ENCODE assay signal across 14 cellular contexts in the genomic region with DNA sequence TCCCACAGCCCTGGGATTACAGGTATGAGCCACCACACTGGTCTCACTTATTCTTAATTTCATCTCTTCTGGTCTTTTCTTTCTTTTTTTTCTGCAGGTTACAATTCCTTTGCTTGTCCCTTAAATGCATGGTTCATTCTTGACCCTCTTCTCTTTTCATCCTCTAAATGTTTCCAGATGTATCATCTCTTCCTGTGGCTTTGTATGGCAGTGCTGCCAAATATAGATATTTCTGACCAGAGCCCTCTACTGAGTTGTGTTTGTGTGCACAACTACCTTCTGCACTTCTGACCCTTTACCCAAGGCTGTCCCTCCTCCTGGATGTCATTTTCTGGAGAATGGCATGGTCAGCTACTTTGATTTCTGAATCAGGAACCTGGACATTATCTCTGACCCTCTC. TPM values are rescaled to one million over a fixed set of nuclear protein-coding genes. Genes with fewer than 3 reads are reported as not detected.
A peak's percentile ranks its signal among the peaks of the same experiment; 100 is the strongest.
DNase-seq lines count a peak whose midpoint lies in the region; TF ChIP-seq lines count a peak whose summit lies in the region.
"Had no signal": no experiment of that assay in that cellular context is flagged by ENCODE, and none has a peak within 500 bp of the region (broad histone marks: within the 10 kb centered on the region; RNA-seq: fewer than 3 reads in every experiment).

No MANE protein-coding gene starts in this region.

- H3K79me2 ChIP-seq in smooth muscle cell (ENCODE audit: low read depth): no peaks in the 10 kb centered on the region

- no peak overlapping the region for H3K4me3 ChIP-seq in fibroblast of mammary gland (ENCODE audit: control insufficient read depth, low read depth, low read length)
- no peak overlapping the region for H3K4me3 ChIP-seq in smooth muscle cell
- H3K4me3 ChIP-seq: BLaER1, GM12878, GM23338 had no signal

- no peaks in the 10 kb centered on the region for H3K27me3 ChIP-seq in smooth muscle cell (ENCODE audit: low read depth)
- H3K27me3 ChIP-seq: BLaER1 had no signal

- no peak overlapping the region for H2AFZ ChIP-seq in smooth muscle cell (ENCODE audit: low read depth)
- H2AFZ ChIP-seq: GM23338 had no signal

- no peaks in the 10 kb centered on the region for H3K36me3 ChIP-seq in smooth muscle cell (ENCODE audit: low read depth)
- H3K36me3 ChIP-seq: BLaER1 had no signal

- H3K27ac ChIP-seq in smooth muscle cell (ENCODE audit: low read depth): no peak overlapping the region
- H3K27ac ChIP-seq: BLaER1 had no signal

- H4K20me1 ChIP-seq in smooth muscle cell (ENCODE audit: low read depth): no peaks in the 10 kb centered on the region
- H4K20me1 ChIP-seq: BLaER1 had no signal

- no peak for TF ChIP-seq CTCF in fibroblast of mammary gland (conservative IDR thresholded peaks at IDR 0.05; ENCODE audit: control insufficient read depth, insufficient read depth, low read depth, low read length)
- no peak for TF ChIP-seq CTCF in smooth muscle cell (IDR thresholded peaks at IDR 0.05; ENCODE audit: borderline replicate concordance, insufficient read depth, poor library complexity, severe bottlenecking)

- peak; percentile 48 for DNase-seq in EH (ENCODE audit: low read depth)
- DNase-seq in RPMI7951 (ENCODE audit: low read depth): peak; percentile 66
- DNase-seq in fibroblast of mammary gland (ENCODE audit: low read depth): peak; percentile 25
- DNase-seq in stromal cell of bone marrow (ENCODE audit: low read depth): peak; percentile 11
- DNase-seq in smooth muscle cell (lab: John Stamatoyannopoulos, UW; ENCODE audit: unreplicated experiment): no peak
- DNase-seq in iPS-NIHi11 (ENCODE audit: low spot score): no peak
- DNase-seq in NCI-H2029 (lab: John Stamatoyannopoulos, UW): no peak
- DNase-seq in activated CD4-positive, alpha-beta T cell treated with anti-CD3 and anti-CD28 coated beads, Interleukin-2, amount 50 U/mL, for 4 hours: no peak
- DNase-seq: Caco-2; CD8-positive, alpha-beta memory T cell; H7 had no signal

- H3K9me3 ChIP-seq in smooth muscle cell (replicated peaks; ENCODE audit: low read depth): no peaks in the 10 kb centered on the region
- H3K9me3 ChIP-seq: Caco-2 had no signal

- H3K4me1 ChIP-seq in smooth muscle cell (ENCODE audit: low read depth): no peaks in the 10 kb centered on the region
- H3K4me1 ChIP-seq: BLaER1 had no signal

- no peak overlapping the region for H3K9ac ChIP-seq in smooth muscle cell (ENCODE audit: low read depth)
- H3K9ac ChIP-seq: BLaER1 had no signal

- H3F3A ChIP-seq in smooth muscle cell (ENCODE audit: low read depth): no peaks in the 10 kb centered on the region

- no peak overlapping the region for H3K4me2 ChIP-seq in smooth muscle cell
- H3K4me2 ChIP-seq: BLaER1, GM23338 had no signal

RNA-seq across cellular contexts. Expression of gene OLFML3, which starts 32.5 kb away (rescaled TPM):
- 9.1 and 9.7 TPM in 2 replicates for total RNA-seq in RPMI7951 (2014; rRNA removed; shearing (Covaris generic))
- 220 and 274 TPM in 2 replicates for total RNA-seq in smooth muscle cell
- 256 and 308 TPM in 2 replicates for polyA plus RNA-seq in smooth muscle cell
- total RNA-seq: GM12878 had no signal
- polyA plus RNA-seq: CD8-positive, alpha-beta memory T cell had no signal

Comparison
In these comparisons a context has a peak if more than half of its experiments do, and no peak if none do; other contexts are left out.
1. DNase-seq: peak in EH (single experiment), RPMI7951 (single experiment), fibroblast of mammary gland (single experiment) and stromal cell of bone marrow (single experiment); none in smooth muscle cell (single experiment), iPS-NIHi11 (single experiment), NCI-H2029 (single experiment) and activated CD4-positive, alpha-beta T cell treated with anti-CD3 and anti-CD28 coated beads, Interleukin-2, amount 50 U/mL, for 4 hours (0 of 2).
2. RNA of gene OLFML3, which starts 32.5 kb away (total RNA-seq): 220 to 274 TPM in smooth muscle cell; 9.1 to 9.7 TPM in RPMI7951; every median in the first group is over 10 times any median in the second.